Comparison of ENCODE assay signal across 16 cellular contexts in the genomic region with DNA sequence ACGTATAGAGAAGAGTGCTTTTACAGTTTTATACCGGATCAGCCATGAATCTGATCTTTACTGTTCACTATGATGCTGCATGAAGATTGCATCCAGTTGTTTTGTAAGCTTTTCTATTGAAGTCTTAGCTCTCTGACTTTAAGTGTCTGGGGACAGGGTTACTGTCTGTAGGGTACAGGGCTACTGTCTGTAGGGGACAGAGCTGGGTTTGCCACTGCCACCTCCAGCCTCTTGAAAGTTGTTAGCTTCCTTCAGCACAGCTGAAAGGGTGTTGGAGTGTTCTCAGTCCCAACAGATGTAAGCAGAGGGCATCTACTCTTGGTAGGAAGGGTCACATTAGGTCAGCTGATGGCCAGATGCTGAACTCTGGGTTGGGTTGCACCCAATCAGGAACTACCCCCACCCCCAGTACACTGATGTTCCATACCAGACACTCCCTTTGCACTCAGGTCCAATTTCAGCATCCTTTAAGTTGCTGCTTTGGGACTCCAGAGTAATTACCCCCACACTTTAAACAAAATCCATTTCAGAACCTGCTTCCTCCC. TPM values are rescaled to one million over a fixed set of nuclear protein-coding genes. Genes with fewer than 3 reads are reported as not detected.
DNase-seq lines count a peak whose midpoint lies in the region; ATAC-seq and TF ChIP-seq lines count a peak whose summit lies in the region.
"Had no signal": no experiment of that assay in that cellular context is flagged by ENCODE, and none has a peak within 500 bp of the region (broad histone marks: within the 10 kb centered on the region; RNA-seq: fewer than 3 reads in every experiment).

No MANE protein-coding gene starts in this region.

- no peaks in the 10 kb centered on the region for H4K20me1 ChIP-seq in SK-N-SH (ENCODE audit: insufficient read depth)
- H4K20me1 ChIP-seq in neural progenitor cell (ENCODE audit: low read depth) = no peaks in the 10 kb centered on the region

- no peak for TF ChIP-seq POLR2A in stomach (IDR thresholded peaks at IDR 0.05)
- TF ChIP-seq POLR2A in spleen (IDR thresholded peaks at IDR 0.05) = no peak

- H3F3A ChIP-seq in SK-N-SH (replicated peaks; ENCODE audit: insufficient read depth) (peaks cover 19% of the 10 kb centered on the region), neural progenitor cell (ENCODE audit: low read depth) (no peaks in the 10 kb centered on the region)

- no peak overlapping the region for H3K4me3 Mint-ChIP-seq in neural progenitor cell
- H3K4me3 Mint-ChIP-seq: CD8-positive, alpha-beta T cell had no signal

- H3K27me3 ChIP-seq in SK-N-SH (ENCODE audit: insufficient read depth) (no peaks in the 10 kb centered on the region), Panc1 (ENCODE audit: control insufficient read depth, insufficient read depth, low read length) (no peaks in the 10 kb centered on the region), neural progenitor cell (no peaks in the 10 kb centered on the region), stomach (no peaks in the 10 kb centered on the region), HAP-1 (ENCODE audit: low read depth) (no peaks in the 10 kb centered on the region), spleen (replicated peaks in 1 of 7) (no peaks in the 10 kb centered on the region)

- H3K4me1 Mint-ChIP-seq in neural progenitor cell = peaks cover 5% of the 10 kb centered on the region

- in situ Hi-C loops in Panc1 (cut with HindIII; ENCODE audit: low pct_unique_long_range_greater_than_20kb, low sequenced_read_pairs) (no loop called here), HAP-1 (cut with MboI; ENCODE audit: low sequenced_read_pairs) (no loop called here)

- H3K9me3 ChIP-seq in SK-N-SH = no peaks in the 10 kb centered on the region
- H3K9me3 ChIP-seq in Panc1 (ENCODE audit: control insufficient read depth, insufficient read depth, low read depth, low read length) = no peaks in the 10 kb centered on the region; the same call in 1 of the 2 replicates
- H3K9me3 ChIP-seq in neural progenitor cell (ENCODE audit: low read depth) = no peaks in the 10 kb centered on the region
- no peaks in the 10 kb centered on the region for H3K9me3 ChIP-seq in stomach
- H3K9me3 ChIP-seq in HAP-1 = no peaks in the 10 kb centered on the region
- no peaks in the 10 kb centered on the region for H3K9me3 ChIP-seq in spleen

- no TSS peak for BruUV-seq in Panc1 (replicated peaks; lab: Mats Ljungman, UMichigan)

- H3K4me1 ChIP-seq in SK-N-SH (ENCODE audit: control insufficient read depth in 1 of 2, insufficient read depth in 2 of 2, low read depth in 1 of 2, low read length in 1 of 2) (peaks cover 15 to 37% of the 10 kb centered on the region in 2 experiments; a peak in 3 of 4 replicates), Panc1 (ENCODE audit: control insufficient read depth, insufficient read depth, low read length) (peaks cover 47% of the 10 kb centered on the region), neural progenitor cell (no peaks in the 10 kb centered on the region), stomach (no peaks in the 10 kb centered on the region), HAP-1 (no peaks in the 10 kb centered on the region), spleen (peaks cover 0 to 8% (median 0%) of the 10 kb centered on the region in 6 donors)

- H3K4me2 ChIP-seq in SK-N-SH = no peak overlapping the region
- no peak overlapping the region for H3K4me2 ChIP-seq in neural progenitor cell
- H3K4me2 ChIP-seq: PC-9 had no signal

- no peak for TF ChIP-seq RAD21 in SK-N-SH (IDR thresholded peaks at IDR 0.05; ENCODE audit: low read length)

- TF ChIP-seq EP300 in SK-N-SH (IDR thresholded peaks at IDR 0.05; ENCODE audit: borderline replicate concordance in 1 of 2, low read depth in 1 of 2, low read length in 1 of 2) (no peak), stomach (IDR thresholded peaks at IDR 0.05) (no peak)

- H2AFZ ChIP-seq in SK-N-SH (ENCODE audit: low read depth) = peak overlapping the region; percentile 57; the same call in 1 of the 2 replicates
- peak overlapping the region; percentile 70 for H2AFZ ChIP-seq in neural progenitor cell (replicated peaks)
- H2AFZ ChIP-seq: PC-9 had no signal

- no peaks in the 10 kb centered on the region for H3K9me2 ChIP-seq in SK-N-SH

- peak; percentile 16 for DNase-seq in SK-N-SH
- DNase-seq in Panc1 (ENCODE audit: low read depth, low spot score) = no peak
- no peak for DNase-seq in neural progenitor cell (ENCODE audit: low spot score)
- no peak for DNase-seq in stomach
- DNase-seq in HAP-1 (ENCODE audit: low spot score in 2 of 2) = no peak
- no peak for DNase-seq in spleen
- DNase-seq: CD8-positive, alpha-beta T cell; KBM-7; NCI-H1048; NCI-H345; NCI-H526 treated with DMSO at 0.1 percent for 48 hours; NK-92 treated with Interleukin-12 subunit alpha and Interleukin-12 subunit beta, amount 100 ng/mL, for 24 hours; PC-9 had no signal

- peaks cover 12% of the 10 kb centered on the region for H3K9me3 Mint-ChIP-seq in neural progenitor cell
- H3K9me3 Mint-ChIP-seq: CD8-positive, alpha-beta T cell had no signal

- POLR2A ChIA-PET in SK-N-SH (lab: Yijun Ruan, JAX) (no interaction called here), Panc1 (lab: Charles Lee) (interaction anchor here (1.1 kb wide), 1 partner anchor 128 kb away, joined by 18 read pairs; no protein-coding TSS in a partner anchor)

- H3K36me3 ChIP-seq in SK-N-SH (replicated peaks in 1 of 2; ENCODE audit: control insufficient read depth in 1 of 2, insufficient read depth in 2 of 2, low read length in 1 of 2) (no peaks in the 10 kb centered on the region), Panc1 (ENCODE audit: control insufficient read depth, insufficient read depth, low read length) (no peaks in the 10 kb centered on the region), neural progenitor cell (no peaks in the 10 kb centered on the region), stomach (no peaks in the 10 kb centered on the region), HAP-1 (replicated peaks) (no peaks in the 10 kb centered on the region), spleen (no peaks in the 10 kb centered on the region)

- H3K4me3 ChIP-seq in SK-N-SH (ENCODE audit: low read depth in 2 of 2, low read length in 1 of 2) = no peak overlapping the region
- H3K4me3 ChIP-seq in Panc1 (ENCODE audit: low read depth in 2 of 2, low read length in 2 of 2) = no peak overlapping the region
- H3K4me3 ChIP-seq in neural progenitor cell = no peak overlapping the region
- H3K4me3 ChIP-seq in stomach = no peak overlapping the region
- H3K4me3 ChIP-seq in HAP-1 = no peak overlapping the region
- H3K4me3 ChIP-seq in spleen = no peak overlapping the region
- H3K4me3 ChIP-seq: PC-9 had no signal

- CTCF ChIA-PET in SK-N-SH (lab: Yijun Ruan, JAX) (interaction anchor here (0.9 to 5.1 kb wide), 6 partner anchors 8 to 346 kb away, joined by 3 to 28 read pairs (median 4); no protein-coding TSS in a partner anchor), Panc1 (lab: Charles Lee) (no interaction called here)

- no peak overlapping the region for H3K27ac Mint-ChIP-seq in neural progenitor cell
- H3K27ac Mint-ChIP-seq: CD8-positive, alpha-beta T cell had no signal

- H3K9ac ChIP-seq in SK-N-SH (no peak overlapping the region), neural progenitor cell (no peak overlapping the region)

- H3K27ac ChIP-seq in SK-N-SH (ENCODE audit: low read depth in 2 of 2, low read length in 1 of 2) (no peak overlapping the region), Panc1 (ENCODE audit: low read length) (peak overlapping the region; percentile 81), neural progenitor cell (no peak overlapping the region), stomach (no peak overlapping the region), spleen (no peak overlapping the region)

- no peak for TF ChIP-seq CTCF in SK-N-SH (IDR thresholded peaks at IDR 0.05)
- TF ChIP-seq CTCF in Panc1 (IDR thresholded peaks at IDR 0.05) = no peak
- no peak for TF ChIP-seq CTCF in neural progenitor cell (IDR thresholded peaks at IDR 0.05)
- no peak for TF ChIP-seq CTCF in stomach (IDR thresholded peaks at IDR 0.05)
- no peak for TF ChIP-seq CTCF in spleen (IDR thresholded peaks at IDR 0.05 in 8 of 11, conservative IDR thresholded peaks at IDR 0.05 in 3 of 11)

- H3K36me3 Mint-ChIP-seq in neural progenitor cell = peaks cover 1% of the 10 kb centered on the region
- H3K36me3 Mint-ChIP-seq: CD8-positive, alpha-beta T cell had no signal

- ATAC-seq in SK-N-SH treated with all-trans-retinoic acid at 6 μM for 48 hours = no peak
- ATAC-seq in GM18868 (IDR thresholded peaks at IDR 0.05; ENCODE audit: unreplicated experiment) = peak; percentile 11
- peak; percentile 84 for ATAC-seq in Panc1
- ATAC-seq: CD8-positive, alpha-beta T cell; Right ventricle myocardium inferior had no signal

- intact Hi-C loops in Panc1 (cut with micrococcal nuclease; ENCODE audit: unreplicated experiment) = loop anchor here (10.0 kb wide), 1 partner anchor 125 kb away; no protein-coding TSS in a partner anchor
- intact Hi-C loops in stomach (cut with DNase I; ENCODE audit: low total_unique reads) = no loop called here
- intact Hi-C loops in spleen (cut with DNase I; ENCODE audit: low total_unique reads) = no loop called here

- WGBS in SK-N-SH (ENCODE audit: low lambda C conversion rate) = 96% methylated on average over 2 of the region's 2 CpGs
- 61 to 82% (median 75%) methylated on average over 2 of the region's 2 CpGs for WGBS in stomach, 5 donors
- WGBS in spleen, 5 donors = 64 to 85% (median 78%) methylated on average over 2 of the region's 2 CpGs

- no peaks in the 10 kb centered on the region for H3K79me2 ChIP-seq in SK-N-SH (ENCODE audit: insufficient read depth)
- H3K79me2 ChIP-seq in neural progenitor cell (ENCODE audit: low read depth) = no peaks in the 10 kb centered on the region

- peaks cover 5% of the 10 kb centered on the region for H3K27me3 Mint-ChIP-seq in neural progenitor cell (ENCODE audit: insufficient read depth, low read depth)

TF ChIP-seq in SK-N-SH, 30 proteins besides CTCF, POLR2A, EP300 and RAD21 (continues in another document):
- TF ChIP-seq FOXM1 (IDR thresholded peaks at IDR 0.05; ENCODE audit: low read depth) (no peak), RCOR1 (IDR thresholded peaks at IDR 0.05; ENCODE audit: low read length) (no peak), MXI1 (IDR thresholded peaks at IDR 0.05; ENCODE audit: low read depth, low read length) (no peak), FOXJ3 (CRISPR knock-in tag; IDR thresholded peaks at IDR 0.05) (no peak)

TF ChIP-seq in SK-N-SH treated with all-trans-retinoic acid at 6 μM for 48 hours, 23 proteins besides CTCF, POLR2A, EP300 and RAD21 (continues in another document):
- TF ChIP-seq TOX (CRISPR knock-in tag; IDR thresholded peaks at IDR 0.05; ENCODE audit: borderline replicate concordance) = no peak
- no peak for TF ChIP-seq GLIS3 (CRISPR knock-in tag; IDR thresholded peaks at IDR 0.05)
- TF ChIP-seq ZFP30 (CRISPR knock-in tag; IDR thresholded peaks at IDR 0.05) = no peak

RNA-seq across cellular contexts. Expression of a gene that starts 58.0 kb away (rescaled TPM):
- 555 and 645 TPM in 2 replicates for polyA plus RNA-seq in SK-N-SH (2012; rRNA removed)
- 727 and 733 TPM in 2 replicates for polyA plus RNA-seq in SK-N-SH (2012; cell fraction: cytosol; rRNA removed)
- polyA plus RNA-seq in SK-N-SH (2012; cell fraction: nucleus; rRNA removed) = 166 and 313 TPM in 2 replicates
- total RNA-seq in Panc1 (2021; ENCODE audit: unreplicated experiment) = 420 TPM
- 368 TPM for polyA plus RNA-seq in Panc1 (2012; ENCODE audit: insufficient read length)
- total RNA-seq in neural progenitor cell (ENCODE audit: low replicate concordance) = 127 and 152 TPM in 2 replicates
- total RNA-seq in stomach = 100 to 1,000 TPM in 4 of 5 donors, 10 to 100 TPM in 1; 89.2 to 329 (median 206) TPM
- 100 to 1,000 TPM; 439 to 738 (median 639) TPM for polyA plus RNA-seq in stomach
- 100 to 1,000 TPM; 176 to 254 (median 199) TPM for total RNA-seq in spleen
- 100 to 1,000 TPM; 290 to 371 (median 360) TPM for polyA plus RNA-seq in spleen
